Comparison of ENCODE assay signal across 1 cellular context in the genomic region with DNA sequence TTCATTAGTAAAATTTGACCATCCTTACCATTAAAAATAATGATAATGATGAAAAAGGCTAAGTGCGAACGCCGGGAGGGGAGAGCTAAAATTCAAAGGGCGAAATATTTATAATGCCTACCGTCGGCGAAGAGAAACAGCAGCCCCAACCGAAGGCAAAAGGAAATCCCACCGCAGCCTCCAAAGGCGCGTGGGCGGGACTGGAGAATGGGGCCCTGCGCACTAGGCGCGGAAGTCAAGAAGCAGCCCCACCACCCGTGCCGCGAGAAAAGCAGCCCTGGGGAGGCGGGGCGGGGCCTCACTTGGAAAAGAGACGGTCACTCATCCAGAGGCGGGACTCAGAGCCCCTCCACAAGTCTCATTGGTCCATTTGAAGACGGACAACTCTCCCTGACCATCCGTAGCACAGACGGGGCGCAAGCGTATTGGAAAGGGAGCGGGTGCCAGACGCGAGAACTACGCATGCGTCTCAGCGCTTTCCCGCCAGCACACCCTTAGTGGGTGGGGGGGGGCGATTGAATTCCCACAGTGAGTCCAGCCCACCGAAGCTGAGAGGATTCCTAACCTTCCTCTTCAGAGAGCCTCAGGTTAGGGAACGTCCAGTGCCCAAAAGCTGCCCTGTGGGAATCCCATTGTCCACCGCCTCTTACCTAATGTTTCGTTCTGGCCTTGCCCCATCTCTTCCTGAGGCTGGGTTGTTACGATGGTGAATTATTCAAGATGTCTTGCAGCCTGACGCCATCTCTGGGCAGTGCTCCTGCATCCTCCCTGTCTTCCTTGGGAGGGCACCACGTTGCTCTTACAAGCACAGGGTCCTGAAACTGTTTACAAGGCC.
TF ChIP-seq lines count a peak whose summit lies in the region.

No MANE protein-coding gene starts in this region.

TF ChIP-seq in K562, 482 proteins besides CTCF, POLR2A, EP300 and RAD21 (continued from another document and continues in another):
- TF ChIP-seq, protein P1, sequence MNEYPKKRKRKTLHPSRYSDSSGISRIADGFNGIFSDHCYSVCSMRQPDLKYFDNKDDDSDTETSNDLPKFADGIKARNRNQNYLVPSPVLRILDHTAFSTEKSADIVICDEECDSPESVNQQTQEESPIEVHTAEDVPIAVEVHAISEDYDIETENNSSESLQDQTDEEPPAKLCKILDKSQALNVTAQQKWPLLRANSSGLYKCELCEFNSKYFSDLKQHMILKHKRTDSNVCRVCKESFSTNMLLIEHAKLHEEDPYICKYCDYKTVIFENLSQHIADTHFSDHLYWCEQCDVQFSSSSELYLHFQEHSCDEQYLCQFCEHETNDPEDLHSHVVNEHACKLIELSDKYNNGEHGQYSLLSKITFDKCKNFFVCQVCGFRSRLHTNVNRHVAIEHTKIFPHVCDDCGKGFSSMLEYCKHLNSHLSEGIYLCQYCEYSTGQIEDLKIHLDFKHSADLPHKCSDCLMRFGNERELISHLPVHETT (CRISPR knock-in tag; conservative IDR thresholded peaks at IDR 0.05 in 1 of 2, IDR thresholded peaks at IDR 0.05 in 1 of 2) = peak in 1 of 2 experiments; percentile 51; a peak in 1 of 4 replicates
- TF ChIP-seq ETV1 (tag; conservative IDR thresholded peaks at IDR 0.05; ENCODE audit: low read depth) = 0 out of 2 replicates have a peak, but pooled peaks have one; percentile 18
- TF ChIP-seq, protein P2, sequence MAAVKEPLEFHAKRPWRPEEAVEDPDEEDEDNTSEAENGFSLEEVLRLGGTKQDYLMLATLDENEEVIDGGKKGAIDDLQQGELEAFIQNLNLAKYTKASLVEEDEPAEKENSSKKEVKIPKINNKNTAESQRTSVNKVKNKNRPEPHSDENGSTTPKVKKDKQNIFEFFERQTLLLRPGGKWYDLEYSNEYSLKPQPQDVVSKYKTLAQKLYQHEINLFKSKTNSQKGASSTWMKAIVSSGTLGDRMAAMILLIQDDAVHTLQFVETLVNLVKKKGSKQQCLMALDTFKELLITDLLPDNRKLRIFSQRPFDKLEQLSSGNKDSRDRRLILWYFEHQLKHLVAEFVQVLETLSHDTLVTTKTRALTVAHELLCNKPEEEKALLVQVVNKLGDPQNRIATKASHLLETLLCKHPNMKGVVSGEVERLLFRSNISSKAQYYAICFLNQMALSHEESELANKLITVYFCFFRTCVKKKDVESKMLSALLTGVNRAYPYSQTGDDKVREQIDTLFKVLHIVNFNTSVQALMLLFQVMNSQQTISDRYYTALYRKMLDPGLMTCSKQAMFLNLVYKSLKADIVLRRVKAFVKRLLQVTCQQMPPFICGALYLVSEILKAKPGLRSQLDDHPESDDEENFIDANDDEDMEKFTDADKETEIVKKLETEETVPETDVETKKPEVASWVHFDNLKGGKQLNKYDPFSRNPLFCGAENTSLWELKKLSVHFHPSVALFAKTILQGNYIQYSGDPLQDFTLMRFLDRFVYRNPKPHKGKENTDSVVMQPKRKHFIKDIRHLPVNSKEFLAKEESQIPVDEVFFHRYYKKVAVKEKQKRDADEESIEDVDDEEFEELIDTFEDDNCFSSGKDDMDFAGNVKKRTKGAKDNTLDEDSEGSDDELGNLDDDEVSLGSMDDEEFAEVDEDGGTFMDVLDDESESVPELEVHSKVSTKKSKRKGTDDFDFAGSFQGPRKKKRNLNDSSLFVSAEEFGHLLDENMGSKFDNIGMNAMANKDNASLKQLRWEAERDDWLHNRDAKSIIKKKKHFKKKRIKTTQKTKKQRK (IDR thresholded peaks at IDR 0.05; ENCODE audit: borderline replicate concordance, low read depth, low read length) = 0 out of 2 replicates have a peak, but pooled peaks have one; percentile 12
- peak; percentile 21; the same call in 1 of the 2 replicates for TF ChIP-seq BRD4 (IDR thresholded peaks at IDR 0.05)
- peak; percentile 71 for TF ChIP-seq PHF8 (IDR thresholded peaks at IDR 0.05; ENCODE audit: borderline replicate concordance, low read length)
- no peak for TF ChIP-seq ZNF780A (CRISPR knock-in tag; IDR thresholded peaks at IDR 0.05)
- TF ChIP-seq, protein P3, sequence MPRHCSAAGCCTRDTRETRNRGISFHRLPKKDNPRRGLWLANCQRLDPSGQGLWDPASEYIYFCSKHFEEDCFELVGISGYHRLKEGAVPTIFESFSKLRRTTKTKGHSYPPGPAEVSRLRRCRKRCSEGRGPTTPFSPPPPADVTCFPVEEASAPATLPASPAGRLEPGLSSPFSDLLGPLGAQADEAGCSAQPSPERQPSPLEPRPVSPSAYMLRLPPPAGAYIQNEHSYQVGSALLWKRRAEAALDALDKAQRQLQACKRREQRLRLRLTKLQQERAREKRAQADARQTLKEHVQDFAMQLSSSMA (CRISPR knock-in tag; IDR thresholded peaks at IDR 0.05) = 0 out of 2 replicates have a peak, but pooled peaks have one; percentile 25
- TF ChIP-seq ATF7 (IDR thresholded peaks at IDR 0.05) = peak; percentile 69; the same call in 1 of the 2 replicates
- TF ChIP-seq SAFB (IDR thresholded peaks at IDR 0.05; ENCODE audit: borderline replicate concordance, low read depth, low read length) = peak; percentile 31; the same call in 1 of the 2 replicates
- no peak for TF ChIP-seq ZNF140 (CRISPR knock-in tag; IDR thresholded peaks at IDR 0.05)
- 0 out of 2 replicates have a peak, but pooled peaks have one; percentile 0 for TF ChIP-seq NR2F6 (CRISPR knock-in tag; IDR thresholded peaks at IDR 0.05)
- TF ChIP-seq NFRKB (IDR thresholded peaks at IDR 0.05; ENCODE audit: low read depth) = peak; percentile 77
- TF ChIP-seq CHCHD3 (CRISPR knock-in tag; IDR thresholded peaks at IDR 0.05) = no peak
- no peak for TF ChIP-seq ATF1 (CRISPR knock-in tag; IDR thresholded peaks at IDR 0.05)
- peak; percentile 30; the same call in 1 of the 2 replicates for TF ChIP-seq ATF1 (tag; IDR thresholded peaks at IDR 0.05)
- TF ChIP-seq EZH2 (IDR thresholded peaks at IDR 0.05; ENCODE audit: borderline replicate concordance, low read depth, low read length) = no peak
- peak; percentile 78 for TF ChIP-seq SP2 (IDR thresholded peaks at IDR 0.05; ENCODE audit: extremely low read depth, low read depth, low read length, poor library complexity, severe bottlenecking)
- 0 out of 4 replicates have a peak, but pooled peaks of 1 of the 2 experiments have one; percentile 15 for TF ChIP-seq RCOR1 (IDR thresholded peaks at IDR 0.05; ENCODE audit: borderline replicate concordance in 1 of 2, low read depth in 2 of 2, low read length in 2 of 2)
- TF ChIP-seq SPI1 (IDR thresholded peaks at IDR 0.05; ENCODE audit: borderline replicate concordance, low read depth, low read length) = peak; percentile 67
- TF ChIP-seq, protein P4, sequence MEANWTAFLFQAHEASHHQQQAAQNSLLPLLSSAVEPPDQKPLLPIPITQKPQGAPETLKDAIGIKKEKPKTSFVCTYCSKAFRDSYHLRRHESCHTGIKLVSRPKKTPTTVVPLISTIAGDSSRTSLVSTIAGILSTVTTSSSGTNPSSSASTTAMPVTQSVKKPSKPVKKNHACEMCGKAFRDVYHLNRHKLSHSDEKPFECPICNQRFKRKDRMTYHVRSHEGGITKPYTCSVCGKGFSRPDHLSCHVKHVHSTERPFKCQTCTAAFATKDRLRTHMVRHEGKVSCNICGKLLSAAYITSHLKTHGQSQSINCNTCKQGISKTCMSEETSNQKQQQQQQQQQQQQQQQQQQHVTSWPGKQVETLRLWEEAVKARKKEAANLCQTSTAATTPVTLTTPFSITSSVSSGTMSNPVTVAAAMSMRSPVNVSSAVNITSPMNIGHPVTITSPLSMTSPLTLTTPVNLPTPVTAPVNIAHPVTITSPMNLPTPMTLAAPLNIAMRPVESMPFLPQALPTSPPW (CRISPR knock-in tag; IDR thresholded peaks at IDR 0.05) = peak; percentile 86
- TF ChIP-seq, protein P5, sequence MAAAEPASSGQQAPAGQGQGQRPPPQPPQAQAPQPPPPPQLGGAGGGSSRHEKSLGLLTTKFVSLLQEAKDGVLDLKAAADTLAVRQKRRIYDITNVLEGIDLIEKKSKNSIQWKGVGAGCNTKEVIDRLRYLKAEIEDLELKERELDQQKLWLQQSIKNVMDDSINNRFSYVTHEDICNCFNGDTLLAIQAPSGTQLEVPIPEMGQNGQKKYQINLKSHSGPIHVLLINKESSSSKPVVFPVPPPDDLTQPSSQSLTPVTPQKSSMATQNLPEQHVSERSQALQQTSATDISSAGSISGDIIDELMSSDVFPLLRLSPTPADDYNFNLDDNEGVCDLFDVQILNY (CRISPR knock-in tag; IDR thresholded peaks at IDR 0.05) = peak; percentile 92
- TF ChIP-seq MCM3 (IDR thresholded peaks at IDR 0.05) = no peak
- TF ChIP-seq, protein P6, sequence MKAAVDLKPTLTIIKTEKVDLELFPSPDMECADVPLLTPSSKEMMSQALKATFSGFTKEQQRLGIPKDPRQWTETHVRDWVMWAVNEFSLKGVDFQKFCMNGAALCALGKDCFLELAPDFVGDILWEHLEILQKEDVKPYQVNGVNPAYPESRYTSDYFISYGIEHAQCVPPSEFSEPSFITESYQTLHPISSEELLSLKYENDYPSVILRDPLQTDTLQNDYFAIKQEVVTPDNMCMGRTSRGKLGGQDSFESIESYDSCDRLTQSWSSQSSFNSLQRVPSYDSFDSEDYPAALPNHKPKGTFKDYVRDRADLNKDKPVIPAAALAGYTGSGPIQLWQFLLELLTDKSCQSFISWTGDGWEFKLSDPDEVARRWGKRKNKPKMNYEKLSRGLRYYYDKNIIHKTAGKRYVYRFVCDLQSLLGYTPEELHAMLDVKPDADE (conservative IDR thresholded peaks at IDR 0.05; ENCODE audit: control insufficient read depth, low read depth, low read length) = 0 out of 2 replicates have a peak, but pooled peaks have one; percentile 70
- TF ChIP-seq POLR2G (IDR thresholded peaks at IDR 0.05; ENCODE audit: low read depth, low read length) = peak; percentile 91
- no peak for TF ChIP-seq ZKSCAN3 (CRISPR knock-in tag; IDR thresholded peaks at IDR 0.05)
- peak; percentile 89 for TF ChIP-seq ASH1L (IDR thresholded peaks at IDR 0.05; ENCODE audit: borderline replicate concordance, low read depth, partially characterized antibody)
- peak; percentile 92 for TF ChIP-seq RBFOX2 (IDR thresholded peaks at IDR 0.05; ENCODE audit: low read depth, low read length)
- TF ChIP-seq, protein P7, sequence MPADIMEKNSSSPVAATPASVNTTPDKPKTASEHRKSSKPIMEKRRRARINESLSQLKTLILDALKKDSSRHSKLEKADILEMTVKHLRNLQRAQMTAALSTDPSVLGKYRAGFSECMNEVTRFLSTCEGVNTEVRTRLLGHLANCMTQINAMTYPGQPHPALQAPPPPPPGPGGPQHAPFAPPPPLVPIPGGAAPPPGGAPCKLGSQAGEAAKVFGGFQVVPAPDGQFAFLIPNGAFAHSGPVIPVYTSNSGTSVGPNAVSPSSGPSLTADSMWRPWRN (IDR thresholded peaks at IDR 0.05; ENCODE audit: low read depth) = peak; percentile 36; the same call in 1 of the 2 replicates
- TF ChIP-seq, protein P8, sequence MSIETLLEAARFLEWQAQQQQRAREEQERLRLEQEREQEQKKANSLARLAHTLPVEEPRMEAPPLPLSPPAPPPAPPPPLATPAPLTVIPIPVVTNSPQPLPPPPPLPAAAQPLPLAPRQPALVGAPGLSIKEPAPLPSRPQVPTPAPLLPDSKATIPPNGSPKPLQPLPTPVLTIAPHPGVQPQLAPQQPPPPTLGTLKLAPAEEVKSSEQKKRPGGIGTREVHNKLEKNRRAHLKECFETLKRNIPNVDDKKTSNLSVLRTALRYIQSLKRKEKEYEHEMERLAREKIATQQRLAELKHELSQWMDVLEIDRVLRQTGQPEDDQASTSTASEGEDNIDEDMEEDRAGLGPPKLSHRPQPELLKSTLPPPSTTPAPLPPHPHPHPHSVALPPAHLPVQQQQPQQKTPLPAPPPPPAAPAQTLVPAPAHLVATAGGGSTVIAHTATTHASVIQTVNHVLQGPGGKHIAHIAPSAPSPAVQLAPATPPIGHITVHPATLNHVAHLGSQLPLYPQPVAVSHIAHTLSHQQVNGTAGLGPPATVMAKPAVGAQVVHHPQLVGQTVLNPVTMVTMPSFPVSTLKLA (conservative IDR thresholded peaks at IDR 0.05) = peak; percentile 68 to 72; a peak in 2 of 4 replicates
- TF ChIP-seq ZNF644 (tag; IDR thresholded peaks at IDR 0.05; ENCODE audit: low read depth) = no peak
- TF ChIP-seq, protein P9, sequence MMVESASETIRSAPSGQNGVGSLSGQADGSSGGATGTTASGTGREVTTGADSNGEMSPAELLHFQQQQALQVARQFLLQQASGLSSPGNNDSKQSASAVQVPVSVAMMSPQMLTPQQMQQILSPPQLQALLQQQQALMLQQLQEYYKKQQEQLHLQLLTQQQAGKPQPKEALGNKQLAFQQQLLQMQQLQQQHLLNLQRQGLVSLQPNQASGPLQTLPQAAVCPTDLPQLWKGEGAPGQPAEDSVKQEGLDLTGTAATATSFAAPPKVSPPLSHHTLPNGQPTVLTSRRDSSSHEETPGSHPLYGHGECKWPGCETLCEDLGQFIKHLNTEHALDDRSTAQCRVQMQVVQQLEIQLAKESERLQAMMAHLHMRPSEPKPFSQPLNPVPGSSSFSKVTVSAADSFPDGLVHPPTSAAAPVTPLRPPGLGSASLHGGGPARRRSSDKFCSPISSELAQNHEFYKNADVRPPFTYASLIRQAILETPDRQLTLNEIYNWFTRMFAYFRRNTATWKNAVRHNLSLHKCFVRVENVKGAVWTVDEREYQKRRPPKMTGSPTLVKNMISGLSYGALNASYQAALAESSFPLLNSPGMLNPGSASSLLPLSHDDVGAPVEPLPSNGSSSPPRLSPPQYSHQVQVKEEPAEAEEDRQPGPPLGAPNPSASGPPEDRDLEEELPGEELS (CRISPR knock-in tag; IDR thresholded peaks at IDR 0.05; ENCODE audit: borderline replicate concordance) = no peak
- TF ChIP-seq TEAD1 (CRISPR knock-in tag; IDR thresholded peaks at IDR 0.05) = peak; percentile 9 to 49; a peak in 2 of 4 replicates
- 0 out of 4 replicates have a peak, but pooled peaks of 1 of the 2 experiments have one; percentile 43 for TF ChIP-seq SIN3A (IDR thresholded peaks at IDR 0.05; ENCODE audit: borderline replicate concordance in 2 of 2, control insufficient read depth in 1 of 2, low read depth in 2 of 2, low read length in 2 of 2)
- TF ChIP-seq, protein P10, sequence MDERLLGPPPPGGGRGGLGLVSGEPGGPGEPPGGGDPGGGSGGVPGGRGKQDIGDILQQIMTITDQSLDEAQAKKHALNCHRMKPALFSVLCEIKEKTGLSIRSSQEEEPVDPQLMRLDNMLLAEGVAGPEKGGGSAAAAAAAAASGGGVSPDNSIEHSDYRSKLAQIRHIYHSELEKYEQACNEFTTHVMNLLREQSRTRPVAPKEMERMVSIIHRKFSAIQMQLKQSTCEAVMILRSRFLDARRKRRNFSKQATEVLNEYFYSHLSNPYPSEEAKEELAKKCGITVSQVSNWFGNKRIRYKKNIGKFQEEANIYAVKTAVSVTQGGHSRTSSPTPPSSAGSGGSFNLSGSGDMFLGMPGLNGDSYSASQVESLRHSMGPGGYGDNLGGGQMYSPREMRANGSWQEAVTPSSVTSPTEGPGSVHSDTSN (CRISPR knock-in tag; IDR thresholded peaks at IDR 0.05; ENCODE audit: low read depth) = no peak; the same call in 1 of the 2 replicates
- TF ChIP-seq, protein P10 (tag; conservative IDR thresholded peaks at IDR 0.05; ENCODE audit: low read depth) = peak; percentile 97
- peak; percentile 58 for TF ChIP-seq ZFX (CRISPR knock-in tag; IDR thresholded peaks at IDR 0.05)
- peak; percentile 86 for TF ChIP-seq NFYB (IDR thresholded peaks at IDR 0.05; ENCODE audit: extremely low read depth, insufficient read length)
- no peak for TF ChIP-seq OTX1 (CRISPR knock-in tag; IDR thresholded peaks at IDR 0.05)
- peak; percentile 91 for TF ChIP-seq FOS (IDR thresholded peaks at IDR 0.05; ENCODE audit: extremely low read depth, insufficient read length)
- TF ChIP-seq HNRNPLL (IDR thresholded peaks at IDR 0.05; ENCODE audit: low read depth, low read length, poor library complexity, severe bottlenecking) = peak; percentile 55
